Comparison of ENCODE assay signal across 14 cellular contexts in genomic region chr22:17375914-17376614, GRCh38. TPM values are rescaled to one million over a fixed set of nuclear protein-coding genes. Genes with fewer than 3 reads are reported as not detected.
"Had no signal": no experiment of that assay in that cellular context is flagged by ENCODE, and none has a peak within 500 bp of the region (broad histone marks: within the 10 kb centered on the region; RNA-seq: fewer than 3 reads in every experiment).

No MANE protein-coding gene starts in this region.

- H3K4me3 Mint-ChIP-seq: activated naive CD4-positive, alpha-beta T cell treated with anti-CD3 and anti-CD28 coated beads for 36 hours; activated T-helper 17 cell treated with anti-CD3 and anti-CD28 coated beads, Interleukin-2, amount 50 U/mL, for 72 hours; stimulated activated effector memory CD8-positive, alpha-beta T cell treated with anti-CD3 and anti-CD28 coated beads, Interleukin-12 subunit alpha, Interleukin-12 subunit beta, amount 100 ng/mL, for 72 hours had no signal

- H3K4me3 ChIP-seq: hepatocyte, lung, mucosa of descending colon, skin epidermis, tibial nerve had no signal

- H3K27ac Mint-ChIP-seq: activated naive CD4-positive, alpha-beta T cell treated with anti-CD3 and anti-CD28 coated beads for 36 hours; activated T-helper 17 cell treated with anti-CD3 and anti-CD28 coated beads, Interleukin-2, amount 50 U/mL, for 72 hours; stimulated activated effector memory CD8-positive, alpha-beta T cell treated with anti-CD3 and anti-CD28 coated beads, Interleukin-12 subunit alpha, Interleukin-12 subunit beta, amount 100 ng/mL, for 72 hours had no signal

- DNase-seq: activated CD4-positive, alpha-beta T cell treated with anti-CD3 and anti-CD28 coated beads, Interleukin-2, amount 50 U/mL, for 1 hour; activated naive CD4-positive, alpha-beta T cell treated with anti-CD3 and anti-CD28 coated beads for 36 hours; activated T-cell treated with anti-CD3 and anti-CD28 coated beads for 4 hours; effector memory CD4-positive, alpha-beta T cell; mucosa of descending colon; naive thymus-derived CD8-positive, alpha-beta T cell had no signal

- H3K27me3 ChIP-seq: hepatocyte had no signal

- H3K9me3 ChIP-seq: mucosa of descending colon, tibial nerve had no signal

- H3K36me3 Mint-ChIP-seq: stimulated activated effector memory CD8-positive, alpha-beta T cell treated with anti-CD3 and anti-CD28 coated beads, Interleukin-12 subunit alpha, Interleukin-12 subunit beta, amount 100 ng/mL, for 72 hours had no signal

- H3K4me2 ChIP-seq: hepatocyte had no signal

- H2AFZ ChIP-seq: hepatocyte had no signal

- H3K9me3 Mint-ChIP-seq: activated naive CD4-positive, alpha-beta T cell treated with anti-CD3 and anti-CD28 coated beads for 36 hours; activated T-helper 17 cell treated with anti-CD3 and anti-CD28 coated beads, Interleukin-2, amount 50 U/mL, for 72 hours; stimulated activated effector memory CD8-positive, alpha-beta T cell treated with anti-CD3 and anti-CD28 coated beads, Interleukin-12 subunit alpha, Interleukin-12 subunit beta, amount 100 ng/mL, for 72 hours had no signal

- H3K36me3 ChIP-seq: tibial nerve had no signal

- H3K27ac ChIP-seq: hepatocyte, skin epidermis, tibial nerve had no signal

- ATAC-seq: activated T-helper 17 cell treated with anti-CD3 and anti-CD28 coated beads, Interleukin-2, amount 50 U/mL, for 72 hours; mucosa of descending colon; naive thymus-derived CD8-positive, alpha-beta T cell; stimulated activated effector memory CD8-positive, alpha-beta T cell treated with anti-CD3 and anti-CD28 coated beads, Interleukin-12 subunit alpha, Interleukin-12 subunit beta, amount 100 ng/mL, for 72 hours had no signal

RNA-seq across cellular contexts. Expression of gene CECR2, which starts 6.8 kb away (rescaled TPM):
- total RNA-seq: activated CD8-positive, alpha-beta memory T cell treated with anti-CD3 and anti-CD28 coated beads for 36 hours; osteoblast had no signal
- polyA plus RNA-seq: naive thymus-derived CD8-positive, alpha-beta T cell had no signal
